In the genomic region with DNA sequence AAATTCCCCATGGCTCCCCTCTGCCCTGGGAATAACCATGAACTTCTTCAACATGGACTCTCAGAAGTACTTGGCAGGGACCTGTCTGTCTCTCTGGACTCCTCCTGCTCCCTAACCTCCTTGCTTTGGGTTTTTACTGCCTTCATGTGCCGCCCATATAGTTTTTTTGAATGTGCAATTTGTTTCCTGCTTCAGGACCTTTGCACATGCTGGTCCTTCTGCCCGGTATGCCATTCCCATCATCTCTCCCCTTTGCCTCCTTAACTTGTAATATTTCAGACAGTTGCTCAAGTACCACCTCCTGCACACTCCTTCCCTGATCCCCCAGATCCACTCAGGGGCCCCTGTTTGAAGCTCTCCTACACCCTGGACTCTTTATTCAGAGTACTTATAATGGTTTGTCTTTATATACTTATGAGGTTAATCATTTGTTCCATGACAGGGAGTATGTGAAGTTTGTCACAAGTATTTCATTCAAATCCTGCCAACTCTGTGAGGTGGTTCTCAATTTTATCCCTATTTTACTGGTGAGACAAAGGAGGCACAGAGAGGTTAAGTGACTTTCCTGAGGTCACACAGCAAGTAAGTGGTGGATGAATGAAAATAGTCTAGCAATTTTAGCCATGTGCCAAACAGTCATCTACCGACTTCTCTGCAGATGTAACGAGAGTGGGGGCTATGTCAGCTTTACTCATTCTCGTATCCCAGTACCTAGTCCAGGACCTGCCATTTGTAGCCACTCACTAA, we compare ENCODE assay signal across 17 cellular contexts.
A peak's percentile ranks its signal among the peaks of the same experiment; 100 is the strongest.
DNase-seq lines count a peak whose midpoint lies in the region; ATAC-seq, FAIRE-seq and TF ChIP-seq lines count a peak whose summit lies in the region.
"Had no signal": no experiment of that assay in that cellular context is flagged by ENCODE, and none has a peak within 500 bp of the region (broad histone marks: within the 10 kb centered on the region; RNA-seq: fewer than 3 reads in every experiment).

No MANE protein-coding gene starts in this region.

- BruUV-seq in HepG2 (replicated peaks; lab: Mats Ljungman, UMichigan) = no TSS peak

- H3K4me1 ChIP-seq in HepG2 (ENCODE audit: insufficient read depth, low read length) = peaks cover 94% of the 10 kb centered on the region
- H3K4me1 ChIP-seq in right lobe of liver = no peaks in the 10 kb centered on the region

- H3K9me3 Mint-ChIP-seq in chondrocyte (ENCODE audit: low read depth) (no peaks in the 10 kb centered on the region), progenitor cell of endocrine pancreas (ENCODE audit: low read depth) (no peaks in the 10 kb centered on the region)
- no peaks in the 10 kb centered on the region for H3K9me3 Mint-ChIP-seq in effector memory CD8-positive, alpha-beta T cell
- H3K9me3 Mint-ChIP-seq: CD8-positive, alpha-beta T cell; GM23338 had no signal

- H3K27ac Mint-ChIP-seq in chondrocyte (ENCODE audit: unreplicated experiment) (peak overlapping the region; percentile 39), progenitor cell of endocrine pancreas (peak overlapping the region; percentile 38)
- H3K27ac Mint-ChIP-seq in effector memory CD8-positive, alpha-beta T cell = no peak overlapping the region
- H3K27ac Mint-ChIP-seq: B cell; CD8-positive, alpha-beta T cell; GM23338 had no signal

- no peak overlapping the region for H3K4me2 ChIP-seq in HepG2 (ENCODE audit: low read depth, low read length)
- H3K4me2 ChIP-seq: BLaER1 treated with 17β-estradiol and CSF1 and Interleukin-3, amounts not matched to agents 10 nM and 100 nM; GM23338 had no signal

- CTCF ChIA-PET in HepG2 (lab: Yijun Ruan, JAX; ENCODE audit: low intra/inter-chr PET ratio, low total read pairs) = no interaction called here

- in situ Hi-C loops in HepG2 (cut with HindIII; ENCODE audit: extremely low pct_ligation_motif_present, low pct_unique_long_range_greater_than_20kb) = no loop called here

- H3K9me3 ChIP-seq in HepG2 (ENCODE audit: low read length) (no peaks in the 10 kb centered on the region), right lobe of liver (no peaks in the 10 kb centered on the region)
- H3K9me3 ChIP-seq: BLaER1 treated with 17β-estradiol and CSF1 and Interleukin-3, amounts not matched to agents 10 nM and 100 nM had no signal

- intact Hi-C loops in HepG2 (cut with micrococcal nuclease; ENCODE audit: unreplicated experiment) (no loop called here), right lobe of liver (cut with DNase I) (no loop called here), sciatic nerve (cut with DNase I) (no loop called here)

- POLR2A ChIA-PET in HepG2 (lab: Yijun Ruan, JAX) = no interaction called here

- TF ChIP-seq CTCF in HepG2 (CRISPR knock-in tag; IDR thresholded peaks at IDR 0.05) (no peak), right lobe of liver (IDR thresholded peaks at IDR 0.05) (no peak), chondrocyte (IDR thresholded peaks at IDR 0.05) (no peak), progenitor cell of endocrine pancreas (IDR thresholded peaks at IDR 0.05; ENCODE audit: unreplicated experiment) (no peak)

- TF ChIP-seq EP300 in HepG2 (IDR thresholded peaks at IDR 0.05; ENCODE audit: low read depth in 2 of 2, low read length in 2 of 2) (no peak), HepG2 (CRISPR knock-in tag; IDR thresholded peaks at IDR 0.05; ENCODE audit: borderline replicate concordance) (no peak)

- no peak for DNase-seq in HepG2 (ENCODE audit: low spot score)
- no peak for DNase-seq in right lobe of liver
- no peak for DNase-seq in chondrocyte (ENCODE audit: low spot score)
- DNase-seq in progenitor cell of endocrine pancreas (ENCODE audit: low spot score, unreplicated experiment) = no peak
- no peak for DNase-seq in sciatic nerve (ENCODE audit: low spot score)
- no peak for DNase-seq in AG08395 (ENCODE audit: low spot score)
- DNase-seq in effector memory CD8-positive, alpha-beta T cell = no peak
- DNase-seq: Calu3; CD8-positive, alpha-beta T cell; DMS79 treated with DMSO at 0.1 percent for 48 hours; GF-D8; H7 had no signal

- no peaks in the 10 kb centered on the region for H3K79me2 ChIP-seq in HepG2 (ENCODE audit: insufficient read depth, low read length)

- H3K27me3 ChIP-seq in HepG2 (ENCODE audit: control insufficient read depth in 1 of 2, insufficient read depth in 2 of 2, low read length in 2 of 2) (no peaks in the 10 kb centered on the region; a peak in 1 of 5 replicates), right lobe of liver (no peaks in the 10 kb centered on the region)
- H3K27me3 ChIP-seq: BLaER1 treated with 17β-estradiol and CSF1 and Interleukin-3, amounts not matched to agents 10 nM and 100 nM had no signal

- FAIRE-seq in HepG2 (lab: Jason Lieb, UNC) = no peak

- ATAC-seq in HepG2 = no peak
- ATAC-seq in right lobe of liver = no peak
- ATAC-seq in sciatic nerve = no peak
- ATAC-seq in effector memory CD8-positive, alpha-beta T cell (replicated peaks) = no peak
- ATAC-seq: CD8-positive, alpha-beta T cell; GM23338; HCT116 had no signal

- H3K4me1 Mint-ChIP-seq in chondrocyte (ENCODE audit: low read depth) (peaks cover 40% of the 10 kb centered on the region), progenitor cell of endocrine pancreas (ENCODE audit: low read depth) (peaks cover 20% of the 10 kb centered on the region)
- no peaks in the 10 kb centered on the region for H3K4me1 Mint-ChIP-seq in effector memory CD8-positive, alpha-beta T cell (ENCODE audit: low read depth in 2 of 2)
- H3K4me1 Mint-ChIP-seq: B cell had no signal

- H3K9ac ChIP-seq in HepG2 (ENCODE audit: insufficient read depth, low read depth, low read length) = no peak overlapping the region
- H3K9ac ChIP-seq: BLaER1 treated with 17β-estradiol and CSF1 and Interleukin-3, amounts not matched to agents 10 nM and 100 nM had no signal

- peaks cover 2% of the 10 kb centered on the region for H3K27me3 Mint-ChIP-seq in chondrocyte (ENCODE audit: low read depth)
- no peaks in the 10 kb centered on the region for H3K27me3 Mint-ChIP-seq in progenitor cell of endocrine pancreas
- H3K27me3 Mint-ChIP-seq in effector memory CD8-positive, alpha-beta T cell = no peaks in the 10 kb centered on the region
- H3K27me3 Mint-ChIP-seq: B cell had no signal

- H3K36me3 Mint-ChIP-seq in chondrocyte (ENCODE audit: low read depth) (no peaks in the 10 kb centered on the region), progenitor cell of endocrine pancreas (ENCODE audit: insufficient read depth) (no peaks in the 10 kb centered on the region)
- no peaks in the 10 kb centered on the region for H3K36me3 Mint-ChIP-seq in effector memory CD8-positive, alpha-beta T cell (ENCODE audit: insufficient read depth)
- H3K36me3 Mint-ChIP-seq: CD8-positive, alpha-beta T cell had no signal

- TF ChIP-seq POLR2A in HepG2 (IDR thresholded peaks at IDR 0.05; ENCODE audit: insufficient read depth in 1 of 2, low read depth in 2 of 2, low read length in 2 of 2) (no peak), right lobe of liver (IDR thresholded peaks at IDR 0.05) (no peak)

- H3K27ac ChIP-seq in HepG2 (ENCODE audit: extremely low read length, insufficient read depth, low read length) (no peak overlapping the region), right lobe of liver (no peak overlapping the region)
- H3K27ac ChIP-seq: 22Rv1; BLaER1 treated with 17β-estradiol and CSF1 and Interleukin-3, amounts not matched to agents 10 nM and 100 nM had no signal

- WGBS in HepG2 (ENCODE audit: low lambda C conversion rate) = 92% methylated on average over 5 of the region's 5 CpGs
- WGBS in right lobe of liver (ENCODE audit: insufficient coverage, low coverage, low lambda C conversion rate, missing lambda C conversion rate) = 84% methylated on average over 5 of the region's 5 CpGs

- H4K20me1 ChIP-seq in HepG2 (ENCODE audit: insufficient read depth, low read length) = no peaks in the 10 kb centered on the region

- no peaks in the 10 kb centered on the region for H3K36me3 ChIP-seq in HepG2 (replicated peaks in 1 of 2; ENCODE audit: control insufficient read depth in 1 of 2, insufficient read depth in 2 of 2, low read length in 2 of 2)
- no peaks in the 10 kb centered on the region for H3K36me3 ChIP-seq in right lobe of liver
- H3K36me3 ChIP-seq: BLaER1 treated with 17β-estradiol and CSF1 and Interleukin-3, amounts not matched to agents 10 nM and 100 nM had no signal

- no peak overlapping the region for H2AFZ ChIP-seq in HepG2 (ENCODE audit: low read length)
- H2AFZ ChIP-seq: GM23338 had no signal

- no peak for TF ChIP-seq RAD21 in HepG2 (CRISPR knock-in tag; IDR thresholded peaks at IDR 0.05)

- no peak overlapping the region for H3K4me3 Mint-ChIP-seq in chondrocyte (ENCODE audit: unreplicated experiment)
- no peak overlapping the region for H3K4me3 Mint-ChIP-seq in progenitor cell of endocrine pancreas (ENCODE audit: low read depth)
- H3K4me3 Mint-ChIP-seq in effector memory CD8-positive, alpha-beta T cell = no peak overlapping the region
- H3K4me3 Mint-ChIP-seq: B cell; CD8-positive, alpha-beta T cell; GM23338 had no signal

- H3K4me3 ChIP-seq in HepG2 (replicated peaks in 1 of 3; ENCODE audit: insufficient read depth in 1 of 3, low read depth in 2 of 3, low read length in 3 of 3) (no peak overlapping the region), right lobe of liver (no peak overlapping the region)
- H3K4me3 ChIP-seq: BLaER1 treated with 17β-estradiol and CSF1 and Interleukin-3, amounts not matched to agents 10 nM and 100 nM; GM23338 had no signal

TF ChIP-seq in HepG2, 621 proteins besides CTCF, POLR2A, EP300 and RAD21 (continues in another document):
- TF ChIP-seq KDM1A (CRISPR knock-in tag; IDR thresholded peaks at IDR 0.05) = 0 out of 2 replicates have a peak, but pooled peaks have one; percentile 16
- 0 out of 2 replicates have a peak, but pooled peaks have one; percentile 15 for TF ChIP-seq MAX (IDR thresholded peaks at IDR 0.05)

Comparison
In these comparisons a context has a peak if more than half of its experiments do, and no peak if none do; other contexts are left out.
1. H3K27ac Mint-ChIP-seq: peak in chondrocyte (single experiment) and progenitor cell of endocrine pancreas (single experiment); none in effector memory CD8-positive, alpha-beta T cell (0 of 2).